ENCODE assay signal across 23 cellular contexts in the genomic region with DNA sequence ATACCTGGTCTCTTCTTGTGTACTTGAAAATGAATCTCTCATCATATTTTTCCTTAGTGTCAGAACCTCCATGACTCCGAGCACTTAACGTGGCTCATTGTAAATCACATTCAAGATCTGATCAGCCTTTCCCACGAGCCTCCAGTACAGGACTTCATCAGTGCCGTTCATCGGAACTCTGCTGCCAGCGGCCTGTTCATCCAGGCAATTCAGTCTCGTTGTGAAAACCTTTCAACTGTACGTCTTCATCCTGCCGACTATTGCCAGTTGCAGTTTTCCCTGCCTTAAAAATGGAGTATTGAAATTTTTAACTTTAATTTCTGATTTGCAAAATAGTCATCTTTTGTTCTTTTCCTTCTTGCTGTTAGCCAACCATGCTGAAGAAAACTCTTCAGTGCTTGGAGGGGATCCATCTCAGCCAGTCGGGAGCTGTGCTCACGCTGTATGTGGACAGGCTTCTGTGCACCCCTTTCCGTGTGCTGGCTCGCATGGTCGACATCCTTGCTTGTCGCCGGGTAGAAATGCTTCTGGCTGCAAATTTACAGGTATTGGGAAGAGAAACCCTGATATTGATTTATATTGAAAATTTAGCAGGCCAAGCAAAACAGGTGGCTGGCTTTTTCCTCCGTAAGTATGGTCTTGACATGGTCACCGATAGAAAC. TPM values are rescaled to one million over a fixed set of nuclear protein-coding genes. Genes with fewer than 3 reads are reported as not detected.
"Had no signal": no experiment of that assay in that cellular context is flagged by ENCODE, and none has a peak within 500 bp of the region (broad histone marks: within the 10 kb centered on the region; RNA-seq: fewer than 3 reads in every experiment).

No MANE protein-coding gene starts in this region.

- H3K4me3 ChIP-seq: adrenal gland, ascending aorta, breast epithelium, colonic mucosa, dorsolateral prefrontal cortex, esophagus muscularis mucosa, gastrocnemius medialis, prostate gland, right atrium auricular region, upper lobe of left lung had no signal

- H3K9me3 ChIP-seq: adrenal gland, ascending aorta, breast epithelium, colonic mucosa, esophagus muscularis mucosa, gastrocnemius medialis, prostate gland, right atrium auricular region, upper lobe of left lung had no signal

- H3K27me3 ChIP-seq: adrenal gland, ascending aorta, breast epithelium, colonic mucosa, dorsolateral prefrontal cortex, esophagus muscularis mucosa, gastrocnemius medialis, right atrium auricular region, upper lobe of left lung had no signal

- ATAC-seq: activated CD4-positive, alpha-beta T cell treated with anti-CD3 and anti-CD28 coated beads for 36 hours; effector memory CD8-positive, alpha-beta T cell; gastrocnemius medialis; left ventricle myocardium superior; stimulated activated naive CD8-positive, alpha-beta T cell treated with anti-CD3 and anti-CD28 coated beads, Interleukin-15, Interleukin-2, amounts not matched to agents 100 U/mL and 50 U/mL, for 24 hours had no signal

- DNase-seq: activated B cell treated with CpG ODN at 0.5 μM for 24 hours; activated CD4-positive, alpha-beta T cell treated with anti-CD3 and anti-CD28 coated beads for 36 hours; activated CD4-positive, alpha-beta T cell treated with anti-CD3 and anti-CD28 coated beads, Interleukin-2, amount 50 U/mL, for 4 hours; colonic mucosa; dorsolateral prefrontal cortex; effector memory CD8-positive, alpha-beta T cell; hypothalamus; left ventricle myocardium superior; stimulated activated CD4-positive, alpha-beta T cell treated with anti-CD3 and anti-CD28 coated beads, Interleukin-12 subunit alpha, Interleukin-12 subunit beta, amount 100 ng/mL, for 4 hours; stimulated activated CD4-positive, alpha-beta T cell treated with anti-CD3 and anti-CD28 coated beads, Interleukin-4, amount 100 ng/mL, for 4 hours; stimulated activated naive CD8-positive, alpha-beta T cell treated with anti-CD3 and anti-CD28 coated beads, Interleukin-15, Interleukin-2, amounts not matched to agents 100 U/mL and 50 U/mL, for 24 hours; T-helper 1 cell had no signal

- H3K27ac Mint-ChIP-seq: activated B cell treated with CpG ODN at 0.5 μM for 24 hours; activated CD4-positive, alpha-beta T cell treated with anti-CD3 and anti-CD28 coated beads for 36 hours; activated naive CD8-positive, alpha-beta T cell; effector memory CD8-positive, alpha-beta T cell had no signal

- H3K27me3 Mint-ChIP-seq: activated B cell treated with CpG ODN at 0.5 μM for 24 hours; activated CD4-positive, alpha-beta T cell treated with anti-CD3 and anti-CD28 coated beads for 36 hours; activated naive CD8-positive, alpha-beta T cell; central memory CD8-positive, alpha-beta T cell; effector memory CD8-positive, alpha-beta T cell had no signal

- H3K9me3 Mint-ChIP-seq: activated B cell treated with CpG ODN at 0.5 μM for 24 hours; central memory CD8-positive, alpha-beta T cell; effector memory CD8-positive, alpha-beta T cell had no signal

- H3K4me3 Mint-ChIP-seq: activated B cell treated with CpG ODN at 0.5 μM for 24 hours; activated CD4-positive, alpha-beta T cell treated with anti-CD3 and anti-CD28 coated beads for 36 hours; activated naive CD8-positive, alpha-beta T cell; central memory CD8-positive, alpha-beta T cell; effector memory CD8-positive, alpha-beta T cell had no signal

- H3K4me1 ChIP-seq: breast epithelium, prostate gland had no signal

- FAIRE-seq: islet of Langerhans had no signal

- H3K27ac ChIP-seq: ascending aorta, breast epithelium, colonic mucosa, dorsolateral prefrontal cortex, prostate gland, right atrium auricular region, upper lobe of left lung had no signal

RNA-seq across cellular contexts. Expression of a gene that starts 42.4 kb away (rescaled TPM):
- total RNA-seq: ascending aorta, right atrium auricular region had no signal
